1 cellular context compared by ENCODE assay signal in the genomic region with DNA sequence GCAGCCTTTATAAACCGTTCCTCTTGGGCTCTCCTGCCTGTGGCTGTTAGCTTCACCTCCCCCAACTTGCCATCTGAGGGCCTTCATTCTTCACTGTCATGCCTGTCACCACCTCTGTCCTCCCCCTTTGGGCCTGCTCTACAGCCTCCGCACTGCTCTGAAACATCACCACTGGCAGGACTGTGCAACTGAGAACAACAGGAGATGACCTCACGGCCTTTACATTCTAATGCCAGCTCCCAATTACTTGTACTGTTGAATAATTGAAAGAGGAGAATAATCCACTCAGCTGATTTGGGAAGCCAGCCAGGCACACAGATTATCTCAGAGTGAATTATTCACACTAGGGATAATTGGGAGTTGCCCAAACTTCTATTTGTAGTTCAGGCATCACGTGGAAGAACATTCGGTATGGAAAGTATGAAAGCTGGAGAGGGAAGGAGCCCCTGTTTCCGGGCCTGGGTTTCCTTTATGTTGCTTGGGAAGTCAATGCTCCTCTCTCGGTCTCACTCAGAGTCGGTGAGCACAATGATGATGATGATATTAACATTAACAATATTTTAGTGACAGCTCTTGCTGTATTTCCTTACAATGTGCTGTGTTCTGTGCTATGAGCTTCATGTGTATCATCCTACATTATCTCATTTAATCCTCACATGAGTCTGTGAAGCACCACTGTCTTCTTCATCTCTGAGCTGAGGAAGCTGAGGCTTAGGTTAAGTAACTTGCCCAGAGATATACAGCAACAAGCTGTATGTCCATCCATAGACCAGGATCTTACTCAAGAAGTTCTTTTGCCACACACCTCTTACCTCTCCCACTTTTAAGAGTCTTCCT.
TF ChIP-seq lines count a peak whose summit lies in the region.

No MANE protein-coding gene starts in this region.

TF ChIP-seq in K562, 482 proteins besides CTCF, POLR2A, EP300 and RAD21 (continued from another document and continues in another):
- TF ChIP-seq, protein P1, sequence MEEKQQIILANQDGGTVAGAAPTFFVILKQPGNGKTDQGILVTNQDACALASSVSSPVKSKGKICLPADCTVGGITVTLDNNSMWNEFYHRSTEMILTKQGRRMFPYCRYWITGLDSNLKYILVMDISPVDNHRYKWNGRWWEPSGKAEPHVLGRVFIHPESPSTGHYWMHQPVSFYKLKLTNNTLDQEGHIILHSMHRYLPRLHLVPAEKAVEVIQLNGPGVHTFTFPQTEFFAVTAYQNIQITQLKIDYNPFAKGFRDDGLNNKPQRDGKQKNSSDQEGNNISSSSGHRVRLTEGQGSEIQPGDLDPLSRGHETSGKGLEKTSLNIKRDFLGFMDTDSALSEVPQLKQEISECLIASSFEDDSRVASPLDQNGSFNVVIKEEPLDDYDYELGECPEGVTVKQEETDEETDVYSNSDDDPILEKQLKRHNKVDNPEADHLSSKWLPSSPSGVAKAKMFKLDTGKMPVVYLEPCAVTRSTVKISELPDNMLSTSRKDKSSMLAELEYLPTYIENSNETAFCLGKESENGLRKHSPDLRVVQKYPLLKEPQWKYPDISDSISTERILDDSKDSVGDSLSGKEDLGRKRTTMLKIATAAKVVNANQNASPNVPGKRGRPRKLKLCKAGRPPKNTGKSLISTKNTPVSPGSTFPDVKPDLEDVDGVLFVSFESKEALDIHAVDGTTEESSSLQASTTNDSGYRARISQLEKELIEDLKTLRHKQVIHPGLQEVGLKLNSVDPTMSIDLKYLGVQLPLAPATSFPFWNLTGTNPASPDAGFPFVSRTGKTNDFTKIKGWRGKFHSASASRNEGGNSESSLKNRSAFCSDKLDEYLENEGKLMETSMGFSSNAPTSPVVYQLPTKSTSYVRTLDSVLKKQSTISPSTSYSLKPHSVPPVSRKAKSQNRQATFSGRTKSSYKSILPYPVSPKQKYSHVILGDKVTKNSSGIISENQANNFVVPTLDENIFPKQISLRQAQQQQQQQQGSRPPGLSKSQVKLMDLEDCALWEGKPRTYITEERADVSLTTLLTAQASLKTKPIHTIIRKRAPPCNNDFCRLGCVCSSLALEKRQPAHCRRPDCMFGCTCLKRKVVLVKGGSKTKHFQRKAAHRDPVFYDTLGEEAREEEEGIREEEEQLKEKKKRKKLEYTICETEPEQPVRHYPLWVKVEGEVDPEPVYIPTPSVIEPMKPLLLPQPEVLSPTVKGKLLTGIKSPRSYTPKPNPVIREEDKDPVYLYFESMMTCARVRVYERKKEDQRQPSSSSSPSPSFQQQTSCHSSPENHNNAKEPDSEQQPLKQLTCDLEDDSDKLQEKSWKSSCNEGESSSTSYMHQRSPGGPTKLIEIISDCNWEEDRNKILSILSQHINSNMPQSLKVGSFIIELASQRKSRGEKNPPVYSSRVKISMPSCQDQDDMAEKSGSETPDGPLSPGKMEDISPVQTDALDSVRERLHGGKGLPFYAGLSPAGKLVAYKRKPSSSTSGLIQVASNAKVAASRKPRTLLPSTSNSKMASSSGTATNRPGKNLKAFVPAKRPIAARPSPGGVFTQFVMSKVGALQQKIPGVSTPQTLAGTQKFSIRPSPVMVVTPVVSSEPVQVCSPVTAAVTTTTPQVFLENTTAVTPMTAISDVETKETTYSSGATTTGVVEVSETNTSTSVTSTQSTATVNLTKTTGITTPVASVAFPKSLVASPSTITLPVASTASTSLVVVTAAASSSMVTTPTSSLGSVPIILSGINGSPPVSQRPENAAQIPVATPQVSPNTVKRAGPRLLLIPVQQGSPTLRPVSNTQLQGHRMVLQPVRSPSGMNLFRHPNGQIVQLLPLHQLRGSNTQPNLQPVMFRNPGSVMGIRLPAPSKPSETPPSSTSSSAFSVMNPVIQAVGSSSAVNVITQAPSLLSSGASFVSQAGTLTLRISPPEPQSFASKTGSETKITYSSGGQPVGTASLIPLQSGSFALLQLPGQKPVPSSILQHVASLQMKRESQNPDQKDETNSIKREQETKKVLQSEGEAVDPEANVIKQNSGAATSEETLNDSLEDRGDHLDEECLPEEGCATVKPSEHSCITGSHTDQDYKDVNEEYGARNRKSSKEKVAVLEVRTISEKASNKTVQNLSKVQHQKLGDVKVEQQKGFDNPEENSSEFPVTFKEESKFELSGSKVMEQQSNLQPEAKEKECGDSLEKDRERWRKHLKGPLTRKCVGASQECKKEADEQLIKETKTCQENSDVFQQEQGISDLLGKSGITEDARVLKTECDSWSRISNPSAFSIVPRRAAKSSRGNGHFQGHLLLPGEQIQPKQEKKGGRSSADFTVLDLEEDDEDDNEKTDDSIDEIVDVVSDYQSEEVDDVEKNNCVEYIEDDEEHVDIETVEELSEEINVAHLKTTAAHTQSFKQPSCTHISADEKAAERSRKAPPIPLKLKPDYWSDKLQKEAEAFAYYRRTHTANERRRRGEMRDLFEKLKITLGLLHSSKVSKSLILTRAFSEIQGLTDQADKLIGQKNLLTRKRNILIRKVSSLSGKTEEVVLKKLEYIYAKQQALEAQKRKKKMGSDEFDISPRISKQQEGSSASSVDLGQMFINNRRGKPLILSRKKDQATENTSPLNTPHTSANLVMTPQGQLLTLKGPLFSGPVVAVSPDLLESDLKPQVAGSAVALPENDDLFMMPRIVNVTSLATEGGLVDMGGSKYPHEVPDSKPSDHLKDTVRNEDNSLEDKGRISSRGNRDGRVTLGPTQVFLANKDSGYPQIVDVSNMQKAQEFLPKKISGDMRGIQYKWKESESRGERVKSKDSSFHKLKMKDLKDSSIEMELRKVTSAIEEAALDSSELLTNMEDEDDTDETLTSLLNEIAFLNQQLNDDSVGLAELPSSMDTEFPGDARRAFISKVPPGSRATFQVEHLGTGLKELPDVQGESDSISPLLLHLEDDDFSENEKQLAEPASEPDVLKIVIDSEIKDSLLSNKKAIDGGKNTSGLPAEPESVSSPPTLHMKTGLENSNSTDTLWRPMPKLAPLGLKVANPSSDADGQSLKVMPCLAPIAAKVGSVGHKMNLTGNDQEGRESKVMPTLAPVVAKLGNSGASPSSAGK (IDR thresholded peaks at IDR 0.05): no peak
- TF ChIP-seq RNF2 (IDR thresholded peaks at IDR 0.05) (peak; percentile 88; the same call in 1 of the 2 replicates), ZFPM2 (CRISPR knock-in tag; IDR thresholded peaks at IDR 0.05) (no peak), MTA1 (IDR thresholded peaks at IDR 0.05; ENCODE audit: borderline replicate concordance) (no peak), ZKSCAN1 (IDR thresholded peaks at IDR 0.05; ENCODE audit: low read depth, low read length) (no peak), ZNF23 (CRISPR knock-in tag; IDR thresholded peaks at IDR 0.05) (no peak), RBM15 (IDR thresholded peaks at IDR 0.05; ENCODE audit: insufficient read depth, low read length) (no peak), ZBTB17 (CRISPR knock-in tag; IDR thresholded peaks at IDR 0.05) (peak; percentile 71), JUNB (CRISPR knock-in tag; conservative IDR thresholded peaks at IDR 0.05) (no peak), SMARCA5 (IDR thresholded peaks at IDR 0.05) (no peak), XRCC5 (IDR thresholded peaks at IDR 0.05; ENCODE audit: low read depth, low read length) (no peak), RB1 (IDR thresholded peaks at IDR 0.05; ENCODE audit: low read depth) (no peak), NCOA6 (IDR thresholded peaks at IDR 0.05) (no peak), ZNF76 (CRISPR knock-in tag; IDR thresholded peaks at IDR 0.05; ENCODE audit: borderline replicate concordance) (no peak), KAT2B (IDR thresholded peaks at IDR 0.05; ENCODE audit: low read depth, low read length) (no peak), ZNF778 (CRISPR knock-in tag; IDR thresholded peaks at IDR 0.05) (no peak), ZNF764 (CRISPR knock-in tag; IDR thresholded peaks at IDR 0.05; ENCODE audit: low read depth) (no peak), NFXL1 (CRISPR knock-in tag; IDR thresholded peaks at IDR 0.05) (0 out of 2 replicates have a peak, but pooled peaks have one; percentile 28), SUPT5H (IDR thresholded peaks at IDR 0.05) (no peak), SRSF9 (IDR thresholded peaks at IDR 0.05; ENCODE audit: borderline replicate concordance, low read depth, low read length) (no peak), HMG20B (CRISPR knock-in tag; IDR thresholded peaks at IDR 0.05) (no peak), HNRNPL (IDR thresholded peaks at IDR 0.05; ENCODE audit: low read depth, low read length) (no peak), SNRNP70 (optimal IDR thresholded peaks at IDR 0.05; ENCODE audit: low read depth, low read length) (no peak), TGIF2 (CRISPR knock-in tag; IDR thresholded peaks at IDR 0.05) (no peak), HOXB6 (CRISPR knock-in tag; IDR thresholded peaks at IDR 0.05; ENCODE audit: borderline replicate concordance) (no peak), KDM4B (IDR thresholded peaks at IDR 0.05; ENCODE audit: borderline replicate concordance in 2 of 2, low read depth in 1 of 2) (peak in 1 of 2 experiments; percentile 88; a peak in 1 of 4 replicates), PPARD (CRISPR knock-in tag; IDR thresholded peaks at IDR 0.05) (no peak), U2AF2 (optimal IDR thresholded peaks at IDR 0.05; ENCODE audit: low read depth, low read length) (no peak), EZH2 (IDR thresholded peaks at IDR 0.05; ENCODE audit: borderline replicate concordance, low read depth, low read length) (no peak), ZNF707 (CRISPR knock-in tag; conservative IDR thresholded peaks at IDR 0.05) (no peak), MTF1 (CRISPR knock-in tag; IDR thresholded peaks at IDR 0.05; ENCODE audit: borderline replicate concordance) (no peak), EGR1 (conservative IDR thresholded peaks at IDR 0.05) (peak; percentile 62)
- TF ChIP-seq, protein P2, sequence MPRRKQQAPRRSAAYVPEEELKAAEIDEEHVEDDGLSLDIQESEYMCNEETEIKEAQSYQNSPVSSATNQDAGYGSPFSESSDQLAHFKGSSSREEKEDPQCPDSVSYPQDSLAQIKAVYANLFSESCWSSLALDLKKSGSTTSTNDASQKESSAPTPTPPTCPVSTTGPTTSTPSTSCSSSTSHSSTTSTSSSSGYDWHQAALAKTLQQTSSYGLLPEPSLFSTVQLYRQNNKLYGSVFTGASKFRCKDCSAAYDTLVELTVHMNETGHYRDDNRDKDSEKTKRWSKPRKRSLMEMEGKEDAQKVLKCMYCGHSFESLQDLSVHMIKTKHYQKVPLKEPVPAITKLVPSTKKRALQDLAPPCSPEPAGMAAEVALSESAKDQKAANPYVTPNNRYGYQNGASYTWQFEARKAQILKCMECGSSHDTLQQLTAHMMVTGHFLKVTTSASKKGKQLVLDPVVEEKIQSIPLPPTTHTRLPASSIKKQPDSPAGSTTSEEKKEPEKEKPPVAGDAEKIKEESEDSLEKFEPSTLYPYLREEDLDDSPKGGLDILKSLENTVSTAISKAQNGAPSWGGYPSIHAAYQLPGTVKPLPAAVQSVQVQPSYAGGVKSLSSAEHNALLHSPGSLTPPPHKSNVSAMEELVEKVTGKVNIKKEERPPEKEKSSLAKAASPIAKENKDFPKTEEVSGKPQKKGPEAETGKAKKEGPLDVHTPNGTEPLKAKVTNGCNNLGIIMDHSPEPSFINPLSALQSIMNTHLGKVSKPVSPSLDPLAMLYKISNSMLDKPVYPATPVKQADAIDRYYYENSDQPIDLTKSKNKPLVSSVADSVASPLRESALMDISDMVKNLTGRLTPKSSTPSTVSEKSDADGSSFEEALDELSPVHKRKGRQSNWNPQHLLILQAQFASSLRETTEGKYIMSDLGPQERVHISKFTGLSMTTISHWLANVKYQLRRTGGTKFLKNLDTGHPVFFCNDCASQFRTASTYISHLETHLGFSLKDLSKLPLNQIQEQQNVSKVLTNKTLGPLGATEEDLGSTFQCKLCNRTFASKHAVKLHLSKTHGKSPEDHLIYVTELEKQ (CRISPR knock-in tag; IDR thresholded peaks at IDR 0.05): 0 out of 2 replicates have a peak, but pooled peaks have one; percentile 51
- TF ChIP-seq, protein P3, sequence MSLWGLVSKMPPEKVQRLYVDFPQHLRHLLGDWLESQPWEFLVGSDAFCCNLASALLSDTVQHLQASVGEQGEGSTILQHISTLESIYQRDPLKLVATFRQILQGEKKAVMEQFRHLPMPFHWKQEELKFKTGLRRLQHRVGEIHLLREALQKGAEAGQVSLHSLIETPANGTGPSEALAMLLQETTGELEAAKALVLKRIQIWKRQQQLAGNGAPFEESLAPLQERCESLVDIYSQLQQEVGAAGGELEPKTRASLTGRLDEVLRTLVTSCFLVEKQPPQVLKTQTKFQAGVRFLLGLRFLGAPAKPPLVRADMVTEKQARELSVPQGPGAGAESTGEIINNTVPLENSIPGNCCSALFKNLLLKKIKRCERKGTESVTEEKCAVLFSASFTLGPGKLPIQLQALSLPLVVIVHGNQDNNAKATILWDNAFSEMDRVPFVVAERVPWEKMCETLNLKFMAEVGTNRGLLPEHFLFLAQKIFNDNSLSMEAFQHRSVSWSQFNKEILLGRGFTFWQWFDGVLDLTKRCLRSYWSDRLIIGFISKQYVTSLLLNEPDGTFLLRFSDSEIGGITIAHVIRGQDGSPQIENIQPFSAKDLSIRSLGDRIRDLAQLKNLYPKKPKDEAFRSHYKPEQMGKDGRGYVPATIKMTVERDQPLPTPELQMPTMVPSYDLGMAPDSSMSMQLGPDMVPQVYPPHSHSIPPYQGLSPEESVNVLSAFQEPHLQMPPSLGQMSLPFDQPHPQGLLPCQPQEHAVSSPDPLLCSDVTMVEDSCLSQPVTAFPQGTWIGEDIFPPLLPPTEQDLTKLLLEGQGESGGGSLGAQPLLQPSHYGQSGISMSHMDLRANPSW (CRISPR knock-in tag; IDR thresholded peaks at IDR 0.05): no peak
- TF ChIP-seq, protein P4, sequence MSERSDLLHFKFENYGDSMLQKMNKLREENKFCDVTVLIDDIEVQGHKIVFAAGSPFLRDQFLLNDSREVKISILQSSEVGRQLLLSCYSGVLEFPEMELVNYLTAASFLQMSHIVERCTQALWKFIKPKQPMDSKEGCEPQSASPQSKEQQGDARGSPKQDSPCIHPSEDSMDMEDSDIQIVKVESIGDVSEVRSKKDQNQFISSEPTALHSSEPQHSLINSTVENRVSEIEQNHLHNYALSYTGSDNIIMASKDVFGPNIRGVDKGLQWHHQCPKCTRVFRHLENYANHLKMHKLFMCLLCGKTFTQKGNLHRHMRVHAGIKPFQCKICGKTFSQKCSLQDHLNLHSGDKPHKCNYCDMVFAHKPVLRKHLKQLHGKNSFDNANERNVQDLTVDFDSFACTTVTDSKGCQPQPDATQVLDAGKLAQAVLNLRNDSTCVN (CRISPR knock-in tag; IDR thresholded peaks at IDR 0.05): 0 out of 2 replicates have a peak, but pooled peaks have one; percentile 42
- TF ChIP-seq, protein P5, sequence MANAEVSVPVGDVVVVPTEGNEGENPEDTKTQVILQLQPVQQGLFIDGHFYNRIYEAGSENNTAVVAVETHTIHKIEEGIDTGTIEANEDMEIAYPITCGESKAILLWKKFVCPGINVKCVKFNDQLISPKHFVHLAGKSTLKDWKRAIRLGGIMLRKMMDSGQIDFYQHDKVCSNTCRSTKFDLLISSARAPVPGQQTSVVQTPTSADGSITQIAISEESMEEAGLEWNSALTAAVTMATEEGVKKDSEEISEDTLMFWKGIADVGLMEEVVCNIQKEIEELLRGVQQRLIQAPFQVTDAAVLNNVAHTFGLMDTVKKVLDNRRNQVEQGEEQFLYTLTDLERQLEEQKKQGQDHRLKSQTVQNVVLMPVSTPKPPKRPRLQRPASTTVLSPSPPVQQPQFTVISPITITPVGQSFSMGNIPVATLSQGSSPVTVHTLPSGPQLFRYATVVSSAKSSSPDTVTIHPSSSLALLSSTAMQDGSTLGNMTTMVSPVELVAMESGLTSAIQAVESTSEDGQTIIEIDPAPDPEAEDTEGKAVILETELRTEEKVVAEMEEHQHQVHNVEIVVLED (CRISPR knock-in tag; IDR thresholded peaks at IDR 0.05): no peak
- TF ChIP-seq, protein P6, sequence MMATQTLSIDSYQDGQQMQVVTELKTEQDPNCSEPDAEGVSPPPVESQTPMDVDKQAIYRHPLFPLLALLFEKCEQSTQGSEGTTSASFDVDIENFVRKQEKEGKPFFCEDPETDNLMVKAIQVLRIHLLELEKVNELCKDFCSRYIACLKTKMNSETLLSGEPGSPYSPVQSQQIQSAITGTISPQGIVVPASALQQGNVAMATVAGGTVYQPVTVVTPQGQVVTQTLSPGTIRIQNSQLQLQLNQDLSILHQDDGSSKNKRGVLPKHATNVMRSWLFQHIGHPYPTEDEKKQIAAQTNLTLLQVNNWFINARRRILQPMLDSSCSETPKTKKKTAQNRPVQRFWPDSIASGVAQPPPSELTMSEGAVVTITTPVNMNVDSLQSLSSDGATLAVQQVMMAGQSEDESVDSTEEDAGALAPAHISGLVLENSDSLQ (IDR thresholded peaks at IDR 0.05): peak; percentile 93
